Comparison of ENCODE assay signal across 26 cellular contexts in the genomic region with DNA sequence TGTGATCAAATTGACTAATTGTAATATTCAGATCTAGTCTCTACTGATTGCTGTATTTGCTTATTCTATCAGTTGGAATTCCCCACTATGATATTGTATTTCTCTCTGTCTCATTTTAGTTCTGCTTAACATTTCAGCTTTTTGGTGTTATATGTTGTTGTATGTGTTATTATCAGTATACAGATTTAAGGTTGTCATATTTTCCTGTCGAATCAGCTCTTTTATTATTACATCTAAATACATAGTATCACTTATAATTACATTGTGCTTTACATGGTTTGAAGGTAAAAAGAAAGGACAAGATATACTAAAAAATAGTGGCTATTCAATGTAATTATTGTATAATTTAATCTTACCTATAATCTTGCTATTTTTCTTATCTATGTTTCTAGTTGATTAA.
DNase-seq lines count a peak whose midpoint lies in the region; ATAC-seq, FAIRE-seq and TF ChIP-seq lines count a peak whose summit lies in the region.
"Had no signal": no experiment of that assay in that cellular context is flagged by ENCODE, and none has a peak within 500 bp of the region (broad histone marks: within the 10 kb centered on the region; RNA-seq: fewer than 3 reads in every experiment).

No MANE protein-coding gene starts in this region.

- FAIRE-seq in D721Med (lab: Jason Lieb, UNC) = peak; percentile 61
- FAIRE-seq in endometrium (lab: Jason Lieb, UNC) = peak; percentile 35
- FAIRE-seq: GM12878, GM12892, GM18507 had no signal

- no peak overlapping the region for H3K18ac ChIP-seq in IMR-90 (ENCODE audit: low read depth, low read length)

- H2BK15ac ChIP-seq in IMR-90 (ENCODE audit: low read depth, low read length) = no peak overlapping the region

- H2BK120ac ChIP-seq in IMR-90 (ENCODE audit: low read depth, low read length) = no peak overlapping the region

- no peak overlapping the region for H3K9ac ChIP-seq in IMR-90 (ENCODE audit: low read depth, low read length)
- H3K9ac ChIP-seq: BLaER1 had no signal

- no peaks in the 10 kb centered on the region for H3K36me3 ChIP-seq in IMR-90 (ENCODE audit: control insufficient read depth, insufficient read depth, low read length)
- H3K36me3 ChIP-seq: BE2C, BLaER1 had no signal

- POLR2A ChIA-PET in IMR-90 (lab: Charles Lee; ENCODE audit: unreplicated experiment) = no interaction called here

- no peaks in the 10 kb centered on the region for H3K36me3 Mint-ChIP-seq in Calu3 (ENCODE audit: insufficient read depth, unreplicated experiment)
- H3K36me3 Mint-ChIP-seq: CD14-positive monocyte; CD4-positive, alpha-beta memory T cell; CD4-positive, CD25-positive, alpha-beta regulatory T cell had no signal

- H4K20me1 ChIP-seq in IMR-90 (ENCODE audit: insufficient read depth, low read length) = no peaks in the 10 kb centered on the region
- H4K20me1 ChIP-seq: BLaER1 had no signal

- in situ Hi-C loops in IMR-90 (cut with MboI; ENCODE audit: low sequenced_read_pairs) = no loop called here

- no peak overlapping the region for H3K4me3 Mint-ChIP-seq in Calu3 (ENCODE audit: low read depth, unreplicated experiment)
- H3K4me3 Mint-ChIP-seq: CD14-positive monocyte; CD4-positive, alpha-beta memory T cell; CD4-positive, CD25-positive, alpha-beta regulatory T cell; CD8-positive, alpha-beta memory T cell had no signal

- no peak for DNase-seq in D721Med (ENCODE audit: insufficient read length, low spot score)
- no peak for DNase-seq in IMR-90
- no peak for DNase-seq in Calu3
- DNase-seq: 8988T; ACHN; BE2C; C1 segment of cervical spinal cord; CD4-positive, alpha-beta memory T cell; CD4-positive, CD25-positive, alpha-beta regulatory T cell; CD8-positive, alpha-beta memory T cell; COR-L47; DMS 273 treated with DMSO at 0.1 percent for 48 hours; DMS153; DMS53; DMS79; DND-41; EL; GDM1 had no signal

- no peak for TF ChIP-seq RAD21 in IMR-90 (IDR thresholded peaks at IDR 0.05; ENCODE audit: low read length)

- H4K5ac ChIP-seq in IMR-90 (ENCODE audit: low read depth, low read length) = no peak overlapping the region

- H3K4me1 Mint-ChIP-seq in Calu3 (ENCODE audit: low read depth, unreplicated experiment) = no peaks in the 10 kb centered on the region
- H3K4me1 Mint-ChIP-seq: CD14-positive monocyte; CD4-positive, alpha-beta memory T cell; CD4-positive, CD25-positive, alpha-beta regulatory T cell; CD8-positive, alpha-beta memory T cell had no signal

- intact Hi-C loops in IMR-90 (cut with micrococcal nuclease) = no loop called here
- intact Hi-C loops in Calu3 (cut with micrococcal nuclease; ENCODE audit: unreplicated experiment) = no loop called here

- no peak for TF ChIP-seq POLR2A in IMR-90 (IDR thresholded peaks at IDR 0.05; ENCODE audit: low read depth, low read length)

- H3K9me3 ChIP-seq in IMR-90 (ENCODE audit: control insufficient read depth, insufficient read depth, low read length) = no peaks in the 10 kb centered on the region
- H3K9me3 ChIP-seq: BE2C had no signal

- no peak overlapping the region for H3K4ac ChIP-seq in IMR-90 (ENCODE audit: low read depth, low read length)

- peaks cover 4% of the 10 kb centered on the region; the same call in 1 of the 2 replicates for H3K9me1 ChIP-seq in IMR-90 (ENCODE audit: insufficient read depth, low read length)

- CTCF ChIA-PET in IMR-90 (lab: Yijun Ruan, JAX) = no interaction called here
- CTCF ChIA-PET in Calu3 (lab: Charles Lee) = no interaction called here

- no peak overlapping the region for H3K27ac Mint-ChIP-seq in Calu3 (ENCODE audit: unreplicated experiment)
- H3K27ac Mint-ChIP-seq: CD14-positive monocyte; CD4-positive, alpha-beta memory T cell; CD4-positive, CD25-positive, alpha-beta regulatory T cell; CD8-positive, alpha-beta memory T cell had no signal

- H2AK5ac ChIP-seq in IMR-90 (ENCODE audit: low read depth, low read length) = no peak overlapping the region

- no peak overlapping the region for H4K8ac ChIP-seq in IMR-90 (ENCODE audit: low read depth in 2 of 2, low read length in 2 of 2)

- BruUV-seq in IMR-90 (replicated peaks; lab: Mats Ljungman, UMichigan) = no TSS peak
- BruUV-seq in Calu3 (replicated peaks; lab: Mats Ljungman, UMichigan) = no TSS peak

- H2AK9ac ChIP-seq in IMR-90 (replicated peaks; ENCODE audit: low read depth, low read length, poor library complexity) = no peak overlapping the region

- no peaks in the 10 kb centered on the region for H3K79me1 ChIP-seq in IMR-90 (ENCODE audit: low read depth in 1 of 2, low read length in 2 of 2)

- H3K14ac ChIP-seq in IMR-90 (replicated peaks; ENCODE audit: low read depth, low read length) = no peak overlapping the region

- dilution Hi-C loops in IMR-90 (cut with HindIII; ENCODE audit: low sequenced_read_pairs, unreplicated experiment) = no loop called here

- no peak overlapping the region for H3K4me3 ChIP-seq in IMR-90 (ENCODE audit: insufficient read depth, low read depth, low read length)
- H3K4me3 ChIP-seq: BLaER1, GM12878 had no signal

- no peaks in the 10 kb centered on the region for H3K27me3 Mint-ChIP-seq in Calu3 (ENCODE audit: unreplicated experiment)
- H3K27me3 Mint-ChIP-seq: CD4-positive, CD25-positive, alpha-beta regulatory T cell had no signal

- ATAC-seq in IMR-90 (ENCODE audit: low read depth) (no peak), HG03135 (IDR thresholded peaks at IDR 0.05; ENCODE audit: unreplicated experiment) (no peak), GM21360 (IDR thresholded peaks at IDR 0.05; ENCODE audit: unreplicated experiment) (no peak)
- ATAC-seq: GM12878 had no signal

- no peak overlapping the region for H3K23ac ChIP-seq in IMR-90 (ENCODE audit: low read depth, low read length)

- H3K27me3 ChIP-seq in IMR-90 (ENCODE audit: control insufficient read depth, insufficient read depth, low read length) = no peaks in the 10 kb centered on the region
- H3K27me3 ChIP-seq: BE2C, BLaER1 had no signal

- H3K4me1 ChIP-seq in IMR-90 (ENCODE audit: control insufficient read depth, insufficient read depth, low read length) = no peaks in the 10 kb centered on the region
- H3K4me1 ChIP-seq: BE2C, BLaER1 had no signal

- H3K9me3 Mint-ChIP-seq in Calu3 (ENCODE audit: low read depth, unreplicated experiment) = peaks cover 6% of the 10 kb centered on the region

- TF ChIP-seq CTCF in D721Med (IDR thresholded peaks at IDR 0.05; ENCODE audit: insufficient read depth, missing control alignments) = no peak
- TF ChIP-seq CTCF in IMR-90 (conservative IDR thresholded peaks at IDR 0.05; ENCODE audit: low read depth, low read length) = no peak
- TF ChIP-seq CTCF in Calu3 (IDR thresholded peaks at IDR 0.05; ENCODE audit: unreplicated experiment) = no peak

- no peak overlapping the region for H3K27ac ChIP-seq in IMR-90 (ENCODE audit: insufficient read depth, low read length)
- H3K27ac ChIP-seq: BLaER1 had no signal

- whole genome bisulfite sequencing in IMR-90 (ENCODE audit: extremely low coverage in 2 of 2, insufficient read length in 1 of 2), 2 experiments = no CpG with 5 or more reads among the region's 1 CpG

- no peak overlapping the region for H2BK20ac ChIP-seq in IMR-90 (ENCODE audit: low read depth, low read length)

- H2AFZ ChIP-seq in IMR-90 (replicated peaks; ENCODE audit: low read length, poor library complexity) = no peak overlapping the region

- H4K91ac ChIP-seq in IMR-90 (ENCODE audit: insufficient read depth, low read depth, low read length) = no peak overlapping the region

- no peak overlapping the region for H3K4me2 ChIP-seq in IMR-90 (ENCODE audit: low read depth, low read length)
- H3K4me2 ChIP-seq: BLaER1 had no signal

- no peak overlapping the region for H3K56ac ChIP-seq in IMR-90 (ENCODE audit: extremely low read depth, insufficient read depth, low read length)

- no peak overlapping the region for H2BK5ac ChIP-seq in IMR-90 (ENCODE audit: low read depth, low read length, poor library complexity, severe bottlenecking)

TF ChIP-seq in IMR-90, 13 proteins besides CTCF, POLR2A, EP300 and RAD21:
- TF ChIP-seq NFE2L2 (IDR thresholded peaks at IDR 0.05; ENCODE audit: low read depth, low read length) (no peak), MAFK (IDR thresholded peaks at IDR 0.05; ENCODE audit: low read depth, low read length) (0 out of 2 replicates have a peak, but pooled peaks have one; percentile 19)
TF ChIP-seq in IMR-90: peak in this region for 1.
